ENCODE assay signal across 29 cellular contexts in the genomic region with DNA sequence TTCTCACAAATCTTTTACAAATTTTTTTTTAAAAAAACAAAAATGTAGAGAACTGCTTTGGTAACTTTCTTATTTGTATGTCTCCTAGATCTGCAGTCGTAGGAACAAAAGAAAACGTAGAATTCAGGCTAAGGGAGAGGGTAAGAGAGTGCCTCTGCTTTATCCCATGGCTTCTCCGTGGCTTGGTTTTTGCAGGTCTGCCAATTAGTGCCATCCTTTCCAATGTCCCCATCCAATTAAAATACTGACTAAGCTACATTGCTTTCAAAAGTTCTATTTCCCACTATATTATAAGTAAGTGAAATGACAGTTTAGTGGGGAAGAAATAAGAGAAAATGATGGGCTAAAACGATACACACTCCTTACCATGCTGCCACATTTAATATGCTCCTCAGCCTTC.
"Had no signal": no experiment of that assay in that cellular context is flagged by ENCODE, and none has a peak within 500 bp of the region (broad histone marks: within the 10 kb centered on the region; RNA-seq: fewer than 3 reads in every experiment).

No MANE protein-coding gene starts in this region.

- H3K27ac ChIP-seq: brain microvascular endothelial cell, epithelial cell of prostate, esophagus squamous epithelium, gastroesophageal sphincter had no signal

- H3K27me3 ChIP-seq: brain microvascular endothelial cell, esophagus squamous epithelium, gastroesophageal sphincter had no signal

- FAIRE-seq: astrocyte, bronchial epithelial cell had no signal

- H3K4me3 ChIP-seq: esophagus squamous epithelium, gastroesophageal sphincter had no signal

- H3K9me3 ChIP-seq: esophagus squamous epithelium, gastroesophageal sphincter had no signal

- H3K36me3 ChIP-seq: brain microvascular endothelial cell, esophagus squamous epithelium had no signal

- H3K4me1 ChIP-seq: esophagus squamous epithelium, gastroesophageal sphincter had no signal

- H3K4me3 Mint-ChIP-seq: activated CD8-positive, alpha-beta memory T cell treated with anti-CD3 and anti-CD28 coated beads, Interleukin-2, amount 10 ng/mL, durations not matched to agents 7 days and 5 days; activated CD8-positive, alpha-beta T cell treated with anti-CD3 and anti-CD28 coated beads for 36 hours; activated naive CD8-positive, alpha-beta T cell; activated T-cell treated with anti-CD3 and anti-CD28 coated beads, Interleukin-2, amount 50 U/mL, for 72 hours; central memory CD8-positive, alpha-beta T cell; effector memory CD8-positive, alpha-beta T cell; WTC11 had no signal

- DNase-seq: activated CD4-positive, alpha-beta T cell treated with anti-CD3 and anti-CD28 coated beads for 1 hour; activated CD4-positive, alpha-beta T cell treated with anti-CD3 and anti-CD28 coated beads for 48 hours; activated CD4-positive, alpha-beta T cell treated with anti-CD3 and anti-CD28 coated beads, Interleukin-2, amount 50 U/mL, for 1 hour; activated CD4-positive, alpha-beta T cell treated with anti-CD3 and anti-CD28 coated beads, Interleukin-2, amount 50 U/mL, for 48 hours; activated CD8-positive, alpha-beta memory T cell treated with anti-CD3 and anti-CD28 coated beads, Interleukin-2, amount 10 ng/mL, durations not matched to agents 7 days and 5 days; activated CD8-positive, alpha-beta memory T cell treated with anti-CD3 and anti-CD28 coated beads, Interleukin-2, amount 50 U/mL, for 4 hours; activated CD8-positive, alpha-beta T cell treated with anti-CD3 and anti-CD28 coated beads for 36 hours; activated gamma-delta T cell; activated naive CD4-positive, alpha-beta T cell treated with anti-CD3 and anti-CD28 coated beads, Interleukin-2, amount 50 U/mL, for 16 hours; activated naive CD4-positive, alpha-beta T cell treated with Interleukin-2 at 50 U/mL for 16 hours; activated T-cell treated with anti-CD3 and anti-CD28 coated beads, Interleukin-2, amount 50 U/mL, for 1 hour; activated T-cell treated with anti-CD3 and anti-CD28 coated beads, Interleukin-2, amount 50 U/mL, for 72 hours; amniotic stem cell; anterior cingulate cortex; brain microvascular endothelial cell; cortex of kidney; dermis blood vessel endothelial cell; effector CD4-positive, alpha-beta T cell; effector memory CD8-positive, alpha-beta T cell; esophagus squamous epithelium; foreskin melanocyte; T-helper 2 cell had no signal

- H3K9me3 Mint-ChIP-seq: activated CD8-positive, alpha-beta T cell treated with anti-CD3 and anti-CD28 coated beads for 36 hours; activated T-cell treated with anti-CD3 and anti-CD28 coated beads, Interleukin-2, amount 50 U/mL, for 72 hours; central memory CD8-positive, alpha-beta T cell; effector memory CD8-positive, alpha-beta T cell had no signal

- H3K4me1 Mint-ChIP-seq: activated CD8-positive, alpha-beta memory T cell treated with anti-CD3 and anti-CD28 coated beads, Interleukin-2, amount 10 ng/mL, durations not matched to agents 7 days and 5 days; central memory CD8-positive, alpha-beta T cell had no signal

- H3K27me3 Mint-ChIP-seq: activated CD8-positive, alpha-beta memory T cell treated with anti-CD3 and anti-CD28 coated beads, Interleukin-2, amount 10 ng/mL, durations not matched to agents 7 days and 5 days; activated CD8-positive, alpha-beta T cell treated with anti-CD3 and anti-CD28 coated beads for 36 hours; activated naive CD8-positive, alpha-beta T cell; central memory CD8-positive, alpha-beta T cell; effector memory CD8-positive, alpha-beta T cell had no signal

- H3K36me3 Mint-ChIP-seq: activated CD8-positive, alpha-beta memory T cell treated with anti-CD3 and anti-CD28 coated beads, Interleukin-2, amount 10 ng/mL, durations not matched to agents 7 days and 5 days; activated naive CD8-positive, alpha-beta T cell; WTC11 had no signal

- ATAC-seq: activated CD8-positive, alpha-beta memory T cell treated with anti-CD3 and anti-CD28 coated beads, Interleukin-2, amount 10 ng/mL, durations not matched to agents 7 days and 5 days; activated CD8-positive, alpha-beta T cell treated with anti-CD3 and anti-CD28 coated beads for 36 hours; activated T-cell treated with anti-CD3 and anti-CD28 coated beads, Interleukin-2, amount 50 U/mL, for 72 hours; effector memory CD8-positive, alpha-beta T cell; gastroesophageal sphincter; WTC11 had no signal
